In the genomic region with DNA sequence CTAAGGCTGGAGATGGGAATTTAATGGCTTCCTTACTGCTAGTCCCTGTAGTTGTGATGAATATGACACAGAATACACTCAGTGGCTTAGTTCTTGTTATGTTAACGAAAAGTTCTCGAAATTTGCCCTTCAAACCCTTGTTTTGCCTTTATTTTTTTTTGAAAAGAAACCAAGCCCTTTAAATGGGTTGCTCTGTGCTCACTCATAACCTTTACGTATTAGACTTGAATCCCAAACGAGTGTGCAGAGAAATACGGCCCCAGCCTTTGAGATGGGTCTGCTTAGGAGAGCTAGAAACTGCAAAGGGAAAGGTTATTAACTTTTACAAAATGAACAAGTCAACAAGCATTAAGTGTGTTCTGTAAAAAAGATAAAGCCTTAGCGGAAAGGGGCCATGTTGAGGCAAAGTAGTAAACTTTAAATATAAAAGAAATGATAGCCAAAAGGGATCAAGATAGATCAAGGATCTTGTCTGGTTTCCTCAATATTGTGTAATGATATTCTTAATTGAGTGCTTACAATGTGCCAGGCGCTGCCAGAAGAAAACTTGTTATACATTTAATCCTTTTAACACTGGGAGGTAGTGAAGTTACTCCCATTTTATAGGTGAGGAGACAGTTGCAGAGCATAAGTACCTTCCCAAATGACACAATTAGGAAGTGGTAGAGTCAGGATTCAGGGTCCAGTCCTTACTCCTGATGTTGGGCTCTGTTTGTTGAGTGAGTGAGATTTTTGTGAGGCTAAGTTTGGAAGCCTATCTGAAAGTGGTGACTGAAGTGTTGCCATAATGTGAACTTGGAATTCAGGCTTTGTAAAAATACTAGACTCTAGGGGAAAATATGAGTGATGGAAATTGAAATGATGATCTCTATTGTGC, we compare ENCODE assay signal across 8 cellular contexts. TPM values are rescaled to one million over a fixed set of nuclear protein-coding genes. Genes with fewer than 3 reads are reported as not detected.
DNase-seq lines count a peak whose midpoint lies in the region; ATAC-seq and TF ChIP-seq lines count a peak whose summit lies in the region.

No MANE protein-coding gene starts in this region.

- peaks cover 34% of the 10 kb centered on the region for H4K20me1 ChIP-seq in DND-41 (ENCODE audit: insufficient read depth, low read length)

- no peaks in the 10 kb centered on the region for H3K9me3 ChIP-seq in DND-41 (ENCODE audit: insufficient read depth, low read length, severe bottlenecking)

- H3K27me3 Mint-ChIP-seq in mesothelial cell of epicardium (ENCODE audit: low read depth): no peaks in the 10 kb centered on the region

- H3K27ac Mint-ChIP-seq in mesothelial cell of epicardium: peak overlapping the region; percentile 99

- H3K9ac ChIP-seq in DND-41 (ENCODE audit: low read depth, low read length): peak overlapping the region; percentile 72

- ATAC-seq in DND-41 (ENCODE audit: insufficient read depth, low read depth) (no peak), GM18511 (IDR thresholded peaks at IDR 0.05; ENCODE audit: unreplicated experiment) (no peak), GM19467 (IDR thresholded peaks at IDR 0.05; ENCODE audit: unreplicated experiment) (no peak)

- H3K27me3 ChIP-seq in DND-41 (ENCODE audit: insufficient read depth, low read length, poor library complexity): no peaks in the 10 kb centered on the region

- peak overlapping the region; percentile 94 for H3K27ac ChIP-seq in DND-41 (ENCODE audit: low read length)

- peaks cover 19% of the 10 kb centered on the region; the same call in 1 of the 2 replicates for H3K36me3 ChIP-seq in DND-41 (ENCODE audit: insufficient read depth, low read length)

- peak overlapping the region; percentile 80 to 84 for H3K4me3 ChIP-seq in DND-41 (ENCODE audit: low read depth in 1 of 2, low read length in 2 of 2)
- H3K4me3 ChIP-seq in cardiac fibroblast (replicated peaks in 1 of 2; ENCODE audit: low read depth in 2 of 2, low read length in 2 of 2): peak overlapping the region; percentile 83

- no peaks in the 10 kb centered on the region for H3K36me3 Mint-ChIP-seq in mesothelial cell of epicardium

- DNase-seq in DND-41 (no peak), M059J (ENCODE audit: low read depth) (peak; percentile 21), cardiac fibroblast (ENCODE audit: low read depth in 2 of 2) (peak in 1 of 2 donors; percentile 29), mesothelial cell of epicardium (ENCODE audit: low spot score in 2 of 2, unreplicated experiment in 2 of 2) (no peak), NCI-H226 (no peak)
- no peak for DNase-seq in activated CD4-positive, CD25-positive, alpha-beta regulatory T cell (lab: John Stamatoyannopoulos, UW)

- 0 out of 2 replicates have a peak overlapping the region, but pooled peaks have one; percentile 0 for H2AFZ ChIP-seq in DND-41 (ENCODE audit: low read depth, low read length)

- H3K79me2 ChIP-seq in DND-41 (ENCODE audit: insufficient read depth, low read length): peaks cover 68% of the 10 kb centered on the region

- H3K4me1 Mint-ChIP-seq in mesothelial cell of epicardium: peaks cover 46% of the 10 kb centered on the region

- H3K4me3 Mint-ChIP-seq in mesothelial cell of epicardium: peak overlapping the region; percentile 100

- TF ChIP-seq CTCF in DND-41 (IDR thresholded peaks at IDR 0.05; ENCODE audit: borderline replicate concordance, extremely low read depth, low read length, poor library complexity, severe bottlenecking): no peak
- no peak for TF ChIP-seq CTCF in cardiac fibroblast (IDR thresholded peaks at IDR 0.05; ENCODE audit: low read depth, low read length)
- no peak for TF ChIP-seq CTCF in mesothelial cell of epicardium (IDR thresholded peaks at IDR 0.05; ENCODE audit: unreplicated experiment)

- no peaks in the 10 kb centered on the region for H3K9me3 Mint-ChIP-seq in mesothelial cell of epicardium

- H3K4me1 ChIP-seq in DND-41 (ENCODE audit: insufficient read depth, low read length): peaks cover 45% of the 10 kb centered on the region

- H3K4me2 ChIP-seq in DND-41 (ENCODE audit: insufficient read depth, low read length): peak overlapping the region; percentile 92

RNA-seq across cellular contexts. Expression of a gene that starts 1.9 kb away (rescaled TPM):
- total RNA-seq in M059J (2014; rRNA removed; shearing (Covaris generic)): 48.4 and 48.5 TPM in 2 replicates
- total RNA-seq in mesothelial cell of epicardium: 41.0 to 48.0 TPM (median 44.4 TPM) in 3 replicates
